In genomic region chr2:9335322-9335754, GRCh38 we compare ENCODE assay signal across 1 cellular context.
TF ChIP-seq lines count a peak whose summit lies in the region.

No MANE protein-coding gene starts in this region.

TF ChIP-seq in HepG2, 621 proteins besides CTCF, POLR2A, EP300 and RAD21 (continued from another document and continues in another):
- TF ChIP-seq, protein P1, sequence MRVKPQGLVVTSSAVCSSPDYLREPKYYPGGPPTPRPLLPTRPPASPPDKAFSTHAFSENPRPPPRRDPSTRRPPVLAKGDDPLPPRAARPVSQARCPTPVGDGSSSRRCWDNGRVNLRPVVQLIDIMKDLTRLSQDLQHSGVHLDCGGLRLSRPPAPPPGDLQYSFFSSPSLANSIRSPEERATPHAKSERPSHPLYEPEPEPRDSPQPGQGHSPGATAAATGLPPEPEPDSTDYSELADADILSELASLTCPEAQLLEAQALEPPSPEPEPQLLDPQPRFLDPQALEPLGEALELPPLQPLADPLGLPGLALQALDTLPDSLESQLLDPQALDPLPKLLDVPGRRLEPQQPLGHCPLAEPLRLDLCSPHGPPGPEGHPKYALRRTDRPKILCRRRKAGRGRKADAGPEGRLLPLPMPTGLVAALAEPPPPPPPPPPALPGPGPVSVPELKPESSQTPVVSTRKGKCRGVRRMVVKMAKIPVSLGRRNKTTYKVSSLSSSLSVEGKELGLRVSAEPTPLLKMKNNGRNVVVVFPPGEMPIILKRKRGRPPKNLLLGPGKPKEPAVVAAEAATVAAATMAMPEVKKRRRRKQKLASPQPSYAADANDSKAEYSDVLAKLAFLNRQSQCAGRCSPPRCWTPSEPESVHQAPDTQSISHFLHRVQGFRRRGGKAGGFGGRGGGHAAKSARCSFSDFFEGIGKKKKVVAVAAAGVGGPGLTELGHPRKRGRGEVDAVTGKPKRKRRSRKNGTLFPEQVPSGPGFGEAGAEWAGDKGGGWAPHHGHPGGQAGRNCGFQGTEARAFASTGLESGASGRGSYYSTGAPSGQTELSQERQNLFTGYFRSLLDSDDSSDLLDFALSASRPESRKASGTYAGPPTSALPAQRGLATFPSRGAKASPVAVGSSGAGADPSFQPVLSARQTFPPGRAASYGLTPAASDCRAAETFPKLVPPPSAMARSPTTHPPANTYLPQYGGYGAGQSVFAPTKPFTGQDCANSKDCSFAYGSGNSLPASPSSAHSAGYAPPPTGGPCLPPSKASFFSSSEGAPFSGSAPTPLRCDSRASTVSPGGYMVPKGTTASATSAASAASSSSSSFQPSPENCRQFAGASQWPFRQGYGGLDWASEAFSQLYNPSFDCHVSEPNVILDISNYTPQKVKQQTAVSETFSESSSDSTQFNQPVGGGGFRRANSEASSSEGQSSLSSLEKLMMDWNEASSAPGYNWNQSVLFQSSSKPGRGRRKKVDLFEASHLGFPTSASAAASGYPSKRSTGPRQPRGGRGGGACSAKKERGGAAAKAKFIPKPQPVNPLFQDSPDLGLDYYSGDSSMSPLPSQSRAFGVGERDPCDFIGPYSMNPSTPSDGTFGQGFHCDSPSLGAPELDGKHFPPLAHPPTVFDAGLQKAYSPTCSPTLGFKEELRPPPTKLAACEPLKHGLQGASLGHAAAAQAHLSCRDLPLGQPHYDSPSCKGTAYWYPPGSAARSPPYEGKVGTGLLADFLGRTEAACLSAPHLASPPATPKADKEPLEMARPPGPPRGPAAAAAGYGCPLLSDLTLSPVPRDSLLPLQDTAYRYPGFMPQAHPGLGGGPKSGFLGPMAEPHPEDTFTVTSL (CRISPR knock-in tag; IDR thresholded peaks at IDR 0.05; ENCODE audit: borderline replicate concordance): peak; percentile 77
- TF ChIP-seq CHD4 (IDR thresholded peaks at IDR 0.05; ENCODE audit: borderline replicate concordance, low read length) (no peak), ZNF572 (CRISPR knock-in tag; IDR thresholded peaks at IDR 0.05) (no peak), ZNF44 (CRISPR knock-in tag; IDR thresholded peaks at IDR 0.05) (no peak), DNMT1 (CRISPR knock-in tag; IDR thresholded peaks at IDR 0.05) (no peak), NPAS2 (CRISPR knock-in tag; IDR thresholded peaks at IDR 0.05; ENCODE audit: borderline replicate concordance) (no peak), ZNF557 (CRISPR knock-in tag; IDR thresholded peaks at IDR 0.05) (0 out of 2 replicates have a peak, but pooled peaks have one; percentile 84), ZFY (CRISPR knock-in tag; IDR thresholded peaks at IDR 0.05) (peak; percentile 85), NFE2 (CRISPR knock-in tag; IDR thresholded peaks at IDR 0.05) (no peak), ZSCAN22 (CRISPR knock-in tag; IDR thresholded peaks at IDR 0.05) (no peak), CBFB (CRISPR knock-in tag; IDR thresholded peaks at IDR 0.05) (no peak), ATAD3A (CRISPR knock-in tag; IDR thresholded peaks at IDR 0.05) (no peak), FIP1L1 (IDR thresholded peaks at IDR 0.05; ENCODE audit: borderline replicate concordance, insufficient read depth, low read depth, low read length) (no peak), ZBTB38 (CRISPR knock-in tag; IDR thresholded peaks at IDR 0.05) (peak; percentile 58), CBX2 (IDR thresholded peaks at IDR 0.05; ENCODE audit: low read depth, low read length) (no peak), CBX2 (CRISPR knock-in tag; IDR thresholded peaks at IDR 0.05; ENCODE audit: low read depth) (no peak), ZNF720 (CRISPR knock-in tag; IDR thresholded peaks at IDR 0.05) (no peak), ZNF777 (CRISPR knock-in tag; IDR thresholded peaks at IDR 0.05) (no peak), ZNF160 (CRISPR knock-in tag; IDR thresholded peaks at IDR 0.05) (no peak), TOE1 (CRISPR knock-in tag; IDR thresholded peaks at IDR 0.05) (no peak), FOXK1 (CRISPR knock-in tag; IDR thresholded peaks at IDR 0.05; ENCODE audit: borderline replicate concordance, low read depth) (peak; percentile 66; the same call in 1 of the 2 replicates), SIN3B (IDR thresholded peaks at IDR 0.05; ENCODE audit: low read length) (no peak), CREB1 (IDR thresholded peaks at IDR 0.05) (peak; percentile 68), CREB1 (CRISPR knock-in tag; IDR thresholded peaks at IDR 0.05) (peak; percentile 78), ZBTB1 (CRISPR knock-in tag; IDR thresholded peaks at IDR 0.05; ENCODE audit: borderline replicate concordance) (no peak), JDP2 (CRISPR knock-in tag; IDR thresholded peaks at IDR 0.05; ENCODE audit: borderline replicate concordance) (no peak), ZBTB20 (CRISPR knock-in tag; IDR thresholded peaks at IDR 0.05; ENCODE audit: borderline replicate concordance, low read depth) (no peak; the same call in 1 of the 2 replicates), PHF5A (CRISPR knock-in tag; IDR thresholded peaks at IDR 0.05; ENCODE audit: low read depth, unreplicated experiment) (no peak), ZNF749 (CRISPR knock-in tag; IDR thresholded peaks at IDR 0.05; ENCODE audit: borderline replicate concordance) (no peak), ZNF660 (CRISPR knock-in tag; IDR thresholded peaks at IDR 0.05; ENCODE audit: borderline replicate concordance, low read depth) (no peak), NR2C2 (CRISPR knock-in tag; IDR thresholded peaks at IDR 0.05; ENCODE audit: borderline replicate concordance) (peak; percentile 31; the same call in 1 of the 2 replicates), MXD3 (CRISPR knock-in tag; IDR thresholded peaks at IDR 0.05) (no peak), ZBTB7A (CRISPR knock-in tag; IDR thresholded peaks at IDR 0.05) (no peak; the same call in 1 of the 2 replicates), MEIS2 (CRISPR knock-in tag; IDR thresholded peaks at IDR 0.05) (peak; percentile 93), FOXJ3 (CRISPR knock-in tag; IDR thresholded peaks at IDR 0.05; ENCODE audit: borderline replicate concordance) (0 out of 2 replicates have a peak, but pooled peaks have one; percentile 40), HNRNPUL1 (IDR thresholded peaks at IDR 0.05; ENCODE audit: low read depth, low read length) (no peak), PHF8 (CRISPR knock-in tag; IDR thresholded peaks at IDR 0.05) (0 out of 2 replicates have a peak, but pooled peaks have one; percentile 26), RAD51 (IDR thresholded peaks at IDR 0.05; ENCODE audit: borderline replicate concordance) (no peak)
- TF ChIP-seq, protein P2, sequence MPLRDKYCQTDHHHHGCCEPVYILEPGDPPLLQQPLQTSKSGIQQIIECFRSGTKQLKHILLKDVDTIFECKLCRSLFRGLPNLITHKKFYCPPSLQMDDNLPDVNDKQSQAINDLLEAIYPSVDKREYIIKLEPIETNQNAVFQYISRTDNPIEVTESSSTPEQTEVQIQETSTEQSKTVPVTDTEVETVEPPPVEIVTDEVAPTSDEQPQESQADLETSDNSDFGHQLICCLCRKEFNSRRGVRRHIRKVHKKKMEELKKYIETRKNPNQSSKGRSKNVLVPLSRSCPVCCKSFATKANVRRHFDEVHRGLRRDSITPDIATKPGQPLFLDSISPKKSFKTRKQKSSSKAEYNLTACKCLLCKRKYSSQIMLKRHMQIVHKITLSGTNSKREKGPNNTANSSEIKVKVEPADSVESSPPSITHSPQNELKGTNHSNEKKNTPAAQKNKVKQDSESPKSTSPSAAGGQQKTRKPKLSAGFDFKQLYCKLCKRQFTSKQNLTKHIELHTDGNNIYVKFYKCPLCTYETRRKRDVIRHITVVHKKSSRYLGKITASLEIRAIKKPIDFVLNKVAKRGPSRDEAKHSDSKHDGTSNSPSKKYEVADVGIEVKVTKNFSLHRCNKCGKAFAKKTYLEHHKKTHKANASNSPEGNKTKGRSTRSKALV (CRISPR knock-in tag; IDR thresholded peaks at IDR 0.05): no peak
- TF ChIP-seq, protein P3, sequence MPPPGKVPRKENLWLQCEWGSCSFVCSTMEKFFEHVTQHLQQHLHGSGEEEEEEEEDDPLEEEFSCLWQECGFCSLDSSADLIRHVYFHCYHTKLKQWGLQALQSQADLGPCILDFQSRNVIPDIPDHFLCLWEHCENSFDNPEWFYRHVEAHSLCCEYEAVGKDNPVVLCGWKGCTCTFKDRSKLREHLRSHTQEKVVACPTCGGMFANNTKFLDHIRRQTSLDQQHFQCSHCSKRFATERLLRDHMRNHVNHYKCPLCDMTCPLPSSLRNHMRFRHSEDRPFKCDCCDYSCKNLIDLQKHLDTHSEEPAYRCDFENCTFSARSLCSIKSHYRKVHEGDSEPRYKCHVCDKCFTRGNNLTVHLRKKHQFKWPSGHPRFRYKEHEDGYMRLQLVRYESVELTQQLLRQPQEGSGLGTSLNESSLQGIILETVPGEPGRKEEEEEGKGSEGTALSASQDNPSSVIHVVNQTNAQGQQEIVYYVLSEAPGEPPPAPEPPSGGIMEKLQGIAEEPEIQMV (CRISPR knock-in tag; IDR thresholded peaks at IDR 0.05; ENCODE audit: low read depth): no peak
- TF ChIP-seq, protein P4, sequence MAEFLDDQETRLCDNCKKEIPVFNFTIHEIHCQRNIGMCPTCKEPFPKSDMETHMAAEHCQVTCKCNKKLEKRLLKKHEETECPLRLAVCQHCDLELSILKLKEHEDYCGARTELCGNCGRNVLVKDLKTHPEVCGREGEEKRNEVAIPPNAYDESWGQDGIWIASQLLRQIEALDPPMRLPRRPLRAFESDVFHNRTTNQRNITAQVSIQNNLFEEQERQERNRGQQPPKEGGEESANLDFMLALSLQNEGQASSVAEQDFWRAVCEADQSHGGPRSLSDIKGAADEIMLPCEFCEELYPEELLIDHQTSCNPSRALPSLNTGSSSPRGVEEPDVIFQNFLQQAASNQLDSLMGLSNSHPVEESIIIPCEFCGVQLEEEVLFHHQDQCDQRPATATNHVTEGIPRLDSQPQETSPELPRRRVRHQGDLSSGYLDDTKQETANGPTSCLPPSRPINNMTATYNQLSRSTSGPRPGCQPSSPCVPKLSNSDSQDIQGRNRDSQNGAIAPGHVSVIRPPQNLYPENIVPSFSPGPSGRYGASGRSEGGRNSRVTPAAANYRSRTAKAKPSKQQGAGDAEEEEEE (CRISPR knock-in tag; IDR thresholded peaks at IDR 0.05; ENCODE audit: borderline replicate concordance): no peak
- TF ChIP-seq, protein P5, sequence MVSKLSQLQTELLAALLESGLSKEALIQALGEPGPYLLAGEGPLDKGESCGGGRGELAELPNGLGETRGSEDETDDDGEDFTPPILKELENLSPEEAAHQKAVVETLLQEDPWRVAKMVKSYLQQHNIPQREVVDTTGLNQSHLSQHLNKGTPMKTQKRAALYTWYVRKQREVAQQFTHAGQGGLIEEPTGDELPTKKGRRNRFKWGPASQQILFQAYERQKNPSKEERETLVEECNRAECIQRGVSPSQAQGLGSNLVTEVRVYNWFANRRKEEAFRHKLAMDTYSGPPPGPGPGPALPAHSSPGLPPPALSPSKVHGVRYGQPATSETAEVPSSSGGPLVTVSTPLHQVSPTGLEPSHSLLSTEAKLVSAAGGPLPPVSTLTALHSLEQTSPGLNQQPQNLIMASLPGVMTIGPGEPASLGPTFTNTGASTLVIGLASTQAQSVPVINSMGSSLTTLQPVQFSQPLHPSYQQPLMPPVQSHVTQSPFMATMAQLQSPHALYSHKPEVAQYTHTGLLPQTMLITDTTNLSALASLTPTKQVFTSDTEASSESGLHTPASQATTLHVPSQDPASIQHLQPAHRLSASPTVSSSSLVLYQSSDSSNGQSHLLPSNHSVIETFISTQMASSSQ (IDR thresholded peaks at IDR 0.05; ENCODE audit: low read depth): no peak
- TF ChIP-seq, protein P5 (CRISPR knock-in tag; IDR thresholded peaks at IDR 0.05; ENCODE audit: borderline replicate concordance): no peak
- TF ChIP-seq, protein P6, sequence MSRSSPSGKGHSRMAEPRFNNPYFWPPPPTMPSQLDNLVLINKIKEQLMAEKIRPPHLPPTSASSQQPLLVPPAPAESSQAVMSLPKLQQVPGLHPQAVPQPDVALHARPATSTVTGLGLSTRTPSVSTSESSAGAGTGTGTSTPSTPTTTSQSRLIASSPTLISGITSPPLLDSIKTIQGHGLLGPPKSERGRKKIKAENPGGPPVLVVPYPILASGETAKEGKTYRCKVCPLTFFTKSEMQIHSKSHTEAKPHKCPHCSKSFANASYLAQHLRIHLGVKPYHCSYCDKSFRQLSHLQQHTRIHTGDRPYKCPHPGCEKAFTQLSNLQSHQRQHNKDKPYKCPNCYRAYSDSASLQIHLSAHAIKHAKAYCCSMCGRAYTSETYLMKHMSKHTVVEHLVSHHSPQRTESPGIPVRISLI (CRISPR knock-in tag; IDR thresholded peaks at IDR 0.05; ENCODE audit: borderline replicate concordance): no peak
